7 cellular contexts compared by ENCODE assay signal in the genomic region with DNA sequence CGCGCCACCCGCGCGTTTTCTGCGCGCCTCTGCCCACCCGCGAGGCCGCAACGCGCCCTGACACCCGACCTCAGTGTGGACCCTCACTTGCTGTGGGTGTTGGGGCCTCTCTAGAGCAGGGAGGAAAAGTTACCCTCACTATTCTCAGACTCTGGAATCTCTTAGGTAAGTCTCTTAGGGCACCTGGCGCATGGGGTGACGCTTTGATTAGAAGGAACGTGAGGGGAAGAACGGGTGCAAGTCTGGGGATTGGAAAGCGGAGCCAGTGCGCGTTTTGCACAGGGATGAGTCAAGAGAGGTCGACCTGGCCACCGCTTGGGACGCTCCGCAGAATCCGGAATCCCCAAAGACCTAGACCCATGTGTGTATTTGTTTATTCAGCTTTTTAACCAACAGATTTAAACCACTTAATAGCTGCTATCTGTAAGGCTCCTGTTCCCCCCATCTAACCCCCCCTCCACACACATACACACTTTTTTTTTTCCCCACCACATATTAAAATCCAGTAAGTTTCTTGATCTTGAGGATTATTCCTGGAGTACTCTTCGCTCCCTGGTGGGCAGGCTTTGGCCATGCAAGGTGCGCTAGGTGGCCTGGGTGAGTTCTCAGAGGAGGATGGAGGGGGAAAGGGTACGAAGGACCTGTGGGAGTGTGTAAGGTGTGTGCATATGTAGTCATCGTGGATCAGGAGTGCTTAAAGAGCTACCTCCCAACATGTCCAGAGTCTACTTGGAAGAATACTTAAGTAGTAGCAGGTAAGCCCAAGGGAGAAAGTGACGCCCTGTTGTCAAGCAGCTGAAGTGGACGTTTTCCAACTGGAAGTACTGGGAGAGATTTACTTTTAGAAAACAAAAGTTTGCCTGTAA.
DNase-seq lines count a peak whose midpoint lies in the region; TF ChIP-seq lines count a peak whose summit lies in the region.

No MANE protein-coding gene starts in this region.

- TF ChIP-seq POLR2A in stomach (IDR thresholded peaks at IDR 0.05) = no peak

- TF ChIP-seq CTCF in WERI-Rb-1 (IDR thresholded peaks at IDR 0.05; ENCODE audit: low read depth, low read length) (no peak), stomach (IDR thresholded peaks at IDR 0.05) (no peak)

- no peak for TF ChIP-seq EP300 in stomach (IDR thresholded peaks at IDR 0.05)

- 8 to 22% (median 12%) methylated on average over 18 to 31 of the region's 31 CpGs for WGBS in stomach, 5 donors

- H3K27ac ChIP-seq in WERI-Rb-1 (no peak overlapping the region), stomach (peak overlapping the region; percentile 43 to 93 (median 88))

- H3K9me3 ChIP-seq in WERI-Rb-1 (ENCODE audit: severe bottlenecking) (no peaks in the 10 kb centered on the region), stomach (peaks cover 0 to 4% (median 0%) of the 10 kb centered on the region in 4 donors)

- H3K4me3 ChIP-seq in WERI-Rb-1 (ENCODE audit: low read depth, low read length) (peak overlapping the region; percentile 94), stomach (peak overlapping the region; percentile 67 to 87 (median 76))

- intact Hi-C loops in stomach (cut with DNase I; ENCODE audit: low total_unique reads) = no loop called here

- DNase-seq in HuH-7 (ENCODE audit: low spot score) = peak; percentile 26
- DNase-seq in WERI-Rb-1 = peak; percentile 19
- peak; percentile 26 for DNase-seq in iPS-NIHi11 (ENCODE audit: low spot score)
- DNase-seq in stomach = no peak
- no peak for DNase-seq in activated naive CD4-positive, alpha-beta T cell (lab: John Stamatoyannopoulos, UW)
- no peak for DNase-seq in middle frontal gyrus (ENCODE audit: extremely low spot score, low spot score)
- DNase-seq in DMS79 treated with DMSO at 0.1 percent for 48 hours (lab: John Stamatoyannopoulos, UW) = no peak

- peaks cover 19 to 73% (median 54%) of the 10 kb centered on the region in 4 donors for H3K4me1 ChIP-seq in stomach

- H3K27me3 ChIP-seq in WERI-Rb-1 (ENCODE audit: insufficient read depth, low read depth, severe bottlenecking) (no peaks in the 10 kb centered on the region), stomach (peaks cover 0 to 55% (median 51%) of the 10 kb centered on the region in 3 donors)

- no peaks in the 10 kb centered on the region for H3K36me3 ChIP-seq in WERI-Rb-1
- H3K36me3 ChIP-seq in stomach = no peaks in the 10 kb centered on the region

Comparison
In these comparisons a context has a peak if more than half of its experiments do, and no peak if none do; other contexts are left out.
1. DNase-seq: peak in HuH-7 (single experiment), WERI-Rb-1 (single experiment) and iPS-NIHi11 (single experiment); none in stomach (single experiment), activated naive CD4-positive, alpha-beta T cell (0 of 4), middle frontal gyrus (single experiment) and DMS79 treated with DMSO at 0.1 percent for 48 hours (single experiment).